ENCODE assay signal across 8 cellular contexts in the genomic region with DNA sequence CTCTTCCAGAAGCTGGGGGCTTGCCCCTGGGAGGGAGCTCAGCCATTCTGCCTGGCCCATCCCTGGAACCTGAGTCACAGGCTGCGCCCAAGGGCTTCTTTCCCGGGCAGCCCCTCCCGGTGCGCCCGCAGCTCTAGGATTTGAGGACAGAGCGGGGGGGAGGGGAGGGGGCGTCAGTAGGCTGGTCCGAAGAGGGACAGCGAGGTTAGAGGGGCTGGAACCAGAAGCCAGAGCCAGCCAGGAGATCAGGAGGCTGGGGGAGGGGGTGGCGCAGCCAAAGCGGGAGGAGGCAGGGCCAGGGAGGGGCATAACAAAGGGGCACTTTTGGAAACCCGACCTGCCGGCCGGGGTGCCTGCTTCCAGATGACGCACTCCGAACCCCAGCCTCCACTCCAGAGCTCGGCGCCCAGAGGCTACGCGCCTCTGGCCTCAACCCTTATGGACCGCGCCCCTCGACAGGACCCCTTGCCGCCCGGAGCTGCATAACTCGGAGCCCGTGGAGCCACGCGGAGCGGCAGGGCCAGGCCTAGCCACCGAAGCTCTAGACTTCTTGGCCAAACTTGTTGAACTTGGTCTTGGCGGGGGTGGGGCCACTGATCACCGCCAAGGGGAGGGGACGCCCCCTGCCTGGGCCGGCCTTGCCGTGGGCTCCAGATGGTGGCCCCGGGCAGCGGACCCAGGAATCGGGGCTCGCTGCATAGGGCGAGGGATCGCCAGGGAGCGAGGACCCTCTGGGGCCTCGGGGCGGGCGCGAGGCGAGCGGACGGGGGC. TPM values are rescaled to one million over a fixed set of nuclear protein-coding genes. Genes with fewer than 3 reads are reported as not detected.
A peak's percentile ranks its signal among the peaks of the same experiment; 100 is the strongest.
DNase-seq lines count a peak whose midpoint lies in the region; ATAC-seq, FAIRE-seq and TF ChIP-seq lines count a peak whose summit lies in the region.

No MANE protein-coding gene starts in this region.

- H3F3A ChIP-seq in GM23248 (ENCODE audit: insufficient read depth): peaks cover 13% of the 10 kb centered on the region; the same call in 1 of the 2 replicates

- POLR2A ChIA-PET in A673 (lab: Charles Lee; ENCODE audit: low non-redundant PET) (interaction anchor here (0.6 kb wide), 1 partner anchor 51 kb away, joined by 7 read pairs; no protein-coding TSS in a partner anchor), endothelial cell of umbilical vein (lab: Charles Lee) (interaction anchor here (1.6 kb wide), 1 partner anchor 30 kb away, joined by 5 read pairs; a partner anchor contains a TSS)

- peak overlapping the region; percentile 41 for H3K27ac ChIP-seq in A673 (ENCODE audit: low read depth, low read length, poor library complexity, severe bottlenecking)
- H3K27ac ChIP-seq in GM23248: no peak overlapping the region
- H3K27ac ChIP-seq in endothelial cell of umbilical vein (ENCODE audit: insufficient read depth, low read depth, low read length): no peak overlapping the region
- H3K27ac ChIP-seq in mucosa of rectum (ENCODE audit: low read depth in 2 of 2, low read length in 2 of 2): peak overlapping the region in 1 of 2 donors; percentile 63

- in situ Hi-C loops in GM23248 (cut with MboI): no loop called here

- H4K20me1 ChIP-seq in GM23248 (ENCODE audit: insufficient read depth): no peaks in the 10 kb centered on the region
- no peaks in the 10 kb centered on the region for H4K20me1 ChIP-seq in endothelial cell of umbilical vein (replicated peaks; ENCODE audit: control insufficient read depth, extremely low read depth, insufficient read depth, low read length)

- peak; percentile 7 for ATAC-seq in SK-N-SH treated with all-trans-retinoic acid at 6 μM for 48 hours
- no peak for ATAC-seq in GM19397 (IDR thresholded peaks at IDR 0.05; ENCODE audit: unreplicated experiment)

- DNase-seq in A673 (ENCODE audit: low spot score) (peak; percentile 59), GM23248 (peak; percentile 57), endothelial cell of umbilical vein (ENCODE audit: low read depth, low spot score) (peak; percentile 40), NCI-H2227 treated with DMSO at 0.1 percent for 48 hours (lab: John Stamatoyannopoulos, UW) (no peak), activated gamma-delta T cell (lab: John Stamatoyannopoulos, UW) (no peak)

- H3K9me3 ChIP-seq in A673 (ENCODE audit: low read depth, low read length, poor library complexity, severe bottlenecking) (no peaks in the 10 kb centered on the region), GM23248 (ENCODE audit: low read depth) (no peaks in the 10 kb centered on the region), endothelial cell of umbilical vein (replicated peaks; ENCODE audit: control insufficient read depth, insufficient read depth, low read length) (no peaks in the 10 kb centered on the region), mucosa of rectum (ENCODE audit: control insufficient read depth in 2 of 2, low read length in 2 of 2) (no peaks in the 10 kb centered on the region)

- H3K79me2 ChIP-seq in GM23248 (ENCODE audit: insufficient read depth) (no peaks in the 10 kb centered on the region), endothelial cell of umbilical vein (ENCODE audit: control insufficient read depth, insufficient read depth, low read length) (no peaks in the 10 kb centered on the region)

- H3K4me3 ChIP-seq in A673 (ENCODE audit: low read depth, low read length, poor library complexity, severe bottlenecking) (peak overlapping the region; percentile 58), GM23248 (peak overlapping the region; percentile 63), endothelial cell of umbilical vein (replicated peaks in 1 of 3; ENCODE audit: insufficient read depth in 1 of 3, low read depth in 1 of 3, low read length in 3 of 3) (peak overlapping the region; percentile 65 to 76 (median 67)), mucosa of rectum (ENCODE audit: low read length in 2 of 2) (peak overlapping the region; percentile 48 to 57)

- H3K9me1 ChIP-seq in endothelial cell of umbilical vein (replicated peaks; ENCODE audit: control insufficient read depth, extremely low read depth, insufficient read depth, low read length): no peaks in the 10 kb centered on the region

- TF ChIP-seq POLR2A in endothelial cell of umbilical vein (IDR thresholded peaks at IDR 0.05; ENCODE audit: low read depth, low read length): no peak

- dilution Hi-C loops in endothelial cell of umbilical vein (cut with MboI; ENCODE audit: extremely low pct_ligation_motif_present, low sequenced_read_pairs): no loop called here

- CTCF ChIA-PET in A673 (lab: Charles Lee) (interaction anchor here (1.0 kb wide), 1 partner anchor 170 kb away, joined by 3 read pairs; no protein-coding TSS in a partner anchor), endothelial cell of umbilical vein (lab: Charles Lee) (interaction anchor here (0.8 to 2.1 kb wide), 9 partner anchors 11 to 169 kb away, joined by 3 to 11 read pairs (median 4); a partner anchor contains a TSS)

- no peaks in the 10 kb centered on the region for H3K9me2 ChIP-seq in GM23248 (ENCODE audit: insufficient read depth)

- H2AFZ ChIP-seq in GM23248 (peak overlapping the region; percentile 77), endothelial cell of umbilical vein (ENCODE audit: low read depth, low read length) (peak overlapping the region; percentile 97)

- H3K9ac ChIP-seq in GM23248 (peak overlapping the region; percentile 63), endothelial cell of umbilical vein (replicated peaks; ENCODE audit: extremely low read depth, insufficient read depth, low read length) (peak overlapping the region; percentile 58), mucosa of rectum (ENCODE audit: low read depth in 1 of 2, low read length in 2 of 2) (peak overlapping the region; percentile 17 to 48)

- BruUV-seq in A673 (replicated peaks; lab: Mats Ljungman, UMichigan): no TSS peak
- BruUV-seq in endothelial cell of umbilical vein (replicated peaks; lab: Mats Ljungman, UMichigan): no TSS peak

- TF ChIP-seq CTCF in A673 (conservative IDR thresholded peaks at IDR 0.05; ENCODE audit: low read depth, low read length) (0 out of 2 replicates have a peak, but pooled peaks have one; percentile 5), endothelial cell of umbilical vein (IDR thresholded peaks at IDR 0.05; ENCODE audit: extremely low read depth in 1 of 2, insufficient read depth in 1 of 2, low read depth in 1 of 2, low read length in 2 of 2) (no peak)

- H3K27me3 ChIP-seq in A673 (replicated peaks; ENCODE audit: insufficient read depth, low read depth, low read length, poor library complexity) (no peaks in the 10 kb centered on the region), GM23248 (replicated peaks; ENCODE audit: insufficient read depth) (no peaks in the 10 kb centered on the region), endothelial cell of umbilical vein (ENCODE audit: control insufficient read depth in 2 of 2, insufficient read depth in 2 of 2, low read length in 2 of 2) (peaks cover 0 to 3% of the 10 kb centered on the region in 2 experiments), mucosa of rectum (ENCODE audit: control insufficient read depth in 2 of 2, insufficient read depth in 2 of 2, low read length in 2 of 2) (peaks cover 5 to 28% of the 10 kb centered on the region in 2 donors)

- H3K36me3 ChIP-seq in A673 (ENCODE audit: insufficient read depth, low read length, poor library complexity, severe bottlenecking) (no peaks in the 10 kb centered on the region), GM23248 (ENCODE audit: low read depth) (no peaks in the 10 kb centered on the region), endothelial cell of umbilical vein (ENCODE audit: control insufficient read depth in 2 of 2, extremely low read depth in 1 of 2, insufficient read depth in 2 of 2, low read length in 2 of 2) (no peaks in the 10 kb centered on the region), mucosa of rectum (ENCODE audit: control insufficient read depth in 2 of 2, insufficient read depth in 2 of 2, low read length in 2 of 2) (no peaks in the 10 kb centered on the region)

- H3K4me2 ChIP-seq in GM23248 (ENCODE audit: unreplicated experiment) (peak overlapping the region; percentile 50), endothelial cell of umbilical vein (ENCODE audit: insufficient read depth, low read length) (peak overlapping the region; percentile 77)

- H3K4me1 ChIP-seq in A673 (ENCODE audit: insufficient read depth, low read length, poor library complexity, severe bottlenecking) (peaks cover 24% of the 10 kb centered on the region), GM23248 (ENCODE audit: insufficient read depth) (peaks cover 10% of the 10 kb centered on the region; the same call in 1 of the 2 replicates), endothelial cell of umbilical vein (ENCODE audit: control insufficient read depth, extremely low read depth, insufficient read depth, low read length) (peaks cover 16% of the 10 kb centered on the region), mucosa of rectum (ENCODE audit: control insufficient read depth in 2 of 2, insufficient read depth in 2 of 2, low read length in 2 of 2) (peaks cover 15 to 16% of the 10 kb centered on the region in 2 donors)

- 2 to 3% methylated on average over 29 to 50 of the region's 50 CpGs for WGBS in GM23248 (ENCODE audit: low coverage in 1 of 2, low lambda C conversion rate in 2 of 2, missing lambda C conversion rate in 2 of 2), 2 experiments

- intact Hi-C loops in A673 (cut with micrococcal nuclease; ENCODE audit: unreplicated experiment): loop anchor here (2.0 kb wide), 1 partner anchor 29 kb away; a partner anchor contains a TSS
- intact Hi-C loops in endothelial cell of umbilical vein (cut with micrococcal nuclease): loop anchor here (1.0 to 2.0 kb wide), 2 partner anchors 8 to 29 kb away; a partner anchor contains a TSS

- no peak for FAIRE-seq in endothelial cell of umbilical vein (lab: Jason Lieb, UNC)

RNA-seq across cellular contexts. Expression of a gene that starts 0.7 kb away (rescaled TPM):
- total RNA-seq in A673 (2021): 32.0 and 50.9 TPM in 2 replicates
- total RNA-seq in GM23248 (2014; rRNA removed; shearing (Covaris generic)): 13.6 and 17.5 TPM in 2 replicates
- polyA plus RNA-seq in GM23248 (2016; fragmentation: Nextera tagmentation; extraction: Ambion mirVana): 9.7 and 12.6 TPM in 2 replicates
- 27.2 and 29.0 TPM in 2 replicates for total RNA-seq in endothelial cell of umbilical vein
- polyA plus RNA-seq in endothelial cell of umbilical vein: 14.7 and 15.2 TPM in 2 replicates
- polyA plus RNA-seq in endothelial cell of umbilical vein (2011; cell fraction: cytosol; rRNA removed): 16.3 and 20.6 TPM in 2 replicates
- 16.6 and 18.6 TPM in 2 replicates for polyA plus RNA-seq in endothelial cell of umbilical vein (2011; cell fraction: nucleus; rRNA removed)
- 16.3 and 27.6 TPM in 2 replicates for polyA plus RNA-seq in endothelial cell of umbilical vein (2012)
- 7.5 and 11.2 TPM in 2 replicates for polyA minus RNA-seq in endothelial cell of umbilical vein
- polyA minus RNA-seq in endothelial cell of umbilical vein (2011; cell fraction: cytosol; rRNA and poly(A)+ RNA removed): 129 TPM
- polyA minus RNA-seq in endothelial cell of umbilical vein (2011; cell fraction: nucleus; rRNA and poly(A)+ RNA removed): 8.0 and 10.8 TPM in 2 replicates

RNA-seq across cellular contexts. Expression of a gene that starts 8.8 kb away (rescaled TPM):
- 179 and 206 TPM in 2 replicates for total RNA-seq in A673 (2021)
- 105 and 131 TPM in 2 replicates for total RNA-seq in GM23248 (2014; rRNA removed; shearing (Covaris generic))
- polyA plus RNA-seq in GM23248 (2016; fragmentation: Nextera tagmentation; extraction: Ambion mirVana): 44.9 and 45.7 TPM in 2 replicates
- 78.9 and 84.3 TPM in 2 replicates for total RNA-seq in endothelial cell of umbilical vein
- polyA plus RNA-seq in endothelial cell of umbilical vein: 101 and 108 TPM in 2 replicates
- 66.2 and 77.5 TPM in 2 replicates for polyA plus RNA-seq in endothelial cell of umbilical vein (2011; cell fraction: cytosol; rRNA removed)
- polyA plus RNA-seq in endothelial cell of umbilical vein (2011; cell fraction: nucleus; rRNA removed): 210 and 239 TPM in 2 replicates
- polyA plus RNA-seq in endothelial cell of umbilical vein (2012): 45.1 and 70.9 TPM in 2 replicates
- 111 and 135 TPM in 2 replicates for polyA minus RNA-seq in endothelial cell of umbilical vein
- polyA minus RNA-seq in endothelial cell of umbilical vein (2011; cell fraction: cytosol; rRNA and poly(A)+ RNA removed): 35.0 TPM
- 143 and 150 TPM in 2 replicates for polyA minus RNA-seq in endothelial cell of umbilical vein (2011; cell fraction: nucleus; rRNA and poly(A)+ RNA removed)

RNA-seq across cellular contexts. Expression of a gene that starts 29.3 kb away (rescaled TPM):
- total RNA-seq in A673 (2021) (71.4 and 96.9 TPM in 2 replicates), endothelial cell of umbilical vein (92.4 and 112 TPM in 2 replicates)
- total RNA-seq in GM23248 (2014; rRNA removed; shearing (Covaris generic)): 24.5 and 34.9 TPM in 2 replicates
- polyA plus RNA-seq in GM23248 (2016; fragmentation: Nextera tagmentation; extraction: Ambion mirVana) (40.3 and 41.3 TPM in 2 replicates), endothelial cell of umbilical vein (86.1 and 96.6 TPM in 2 replicates)
- 70.3 and 77.1 TPM in 2 replicates for polyA plus RNA-seq in endothelial cell of umbilical vein (2011; cell fraction: cytosol; rRNA removed)
- 234 and 235 TPM in 2 replicates for polyA plus RNA-seq in endothelial cell of umbilical vein (2011; cell fraction: nucleus; rRNA removed)
- polyA plus RNA-seq in endothelial cell of umbilical vein (2012): 93.7 and 116 TPM in 2 replicates
- 72.1 and 77.4 TPM in 2 replicates for polyA minus RNA-seq in endothelial cell of umbilical vein
- polyA minus RNA-seq in endothelial cell of umbilical vein (2011; cell fraction: cytosol; rRNA and poly(A)+ RNA removed): 45.6 TPM
- 58.0 and 75.8 TPM in 2 replicates for polyA minus RNA-seq in endothelial cell of umbilical vein (2011; cell fraction: nucleus; rRNA and poly(A)+ RNA removed)

Comparison
In these comparisons a context has a peak if more than half of its experiments do, and no peak if none do; other contexts are left out.
1. DNase-seq: peak in A673 (single experiment), GM23248 (single experiment) and endothelial cell of umbilical vein (single experiment); none in NCI-H2227 treated with DMSO at 0.1 percent for 48 hours (single experiment) and activated gamma-delta T cell (single experiment).
2. Peak in every context shown above with its lines, with median percentiles within 50 percentile points of each other: H3K4me3 ChIP-seq and H3K9ac ChIP-seq.